In genomic region chr5:166961938-166962337, GRCh38 we compare ENCODE assay signal across 26 cellular contexts. TPM values are rescaled to one million over a fixed set of nuclear protein-coding genes. Genes with fewer than 3 reads are reported as not detected.
"Had no signal": no experiment of that assay in that cellular context is flagged by ENCODE, and none has a peak within 500 bp of the region (broad histone marks: within the 10 kb centered on the region; RNA-seq: fewer than 3 reads in every experiment).

No MANE protein-coding gene starts in this region.

- H3K27me3 ChIP-seq: body of pancreas, esophagus muscularis mucosa, foreskin keratinocyte, heart right ventricle, thyroid gland, upper lobe of left lung had no signal

- H3K36me3 ChIP-seq: esophagus muscularis mucosa, heart right ventricle, thyroid gland, upper lobe of left lung had no signal

- H3K4me3 Mint-ChIP-seq: activated B cell treated with CpG ODN at 0.5 μM for 24 hours; activated CD4-positive, alpha-beta T cell treated with anti-CD3 and anti-CD28 coated beads for 36 hours; activated CD8-positive, alpha-beta memory T cell treated with anti-CD3 and anti-CD28 coated beads, Interleukin-2, amount 10 ng/mL, durations not matched to agents 7 days and 5 days; activated CD8-positive, alpha-beta T cell treated with anti-CD3 and anti-CD28 coated beads, Interleukin-2, amount 10 ng/mL, durations not matched to agents 7 days and 5 days; natural killer cell; stimulated activated memory B cell treated with anti-CD40 and anti-IgM and Interleukin-4, amounts not matched to agents 10 μg/mL and 1 μg/mL and 100 μg/mL, for 72 hours; stimulated activated naive CD8-positive, alpha-beta T cell treated with anti-CD3 and anti-CD28 coated beads, Interleukin-15, amount 100 ng/mL, for 72 hours; T-helper 2 cell treated with Interferon-gamma antibody and Interleukin-4, amounts not matched to agents 5 μg/mL and 100 μg/mL, for 36 hours had no signal

- H3K9me3 Mint-ChIP-seq: activated B cell treated with CpG ODN at 0.5 μM for 24 hours had no signal

- DNase-seq: activated B cell treated with CpG ODN at 0.5 μM for 24 hours; activated CD4-positive, alpha-beta T cell treated with anti-CD3 and anti-CD28 coated beads for 36 hours; activated CD8-positive, alpha-beta memory T cell treated with anti-CD3 and anti-CD28 coated beads, Interleukin-2, amount 10 ng/mL, durations not matched to agents 7 days and 5 days; activated CD8-positive, alpha-beta T cell treated with anti-CD3 and anti-CD28 coated beads, Interleukin-2, amount 10 ng/mL, durations not matched to agents 7 days and 5 days; activated naive CD4-positive, alpha-beta T cell; activated T-cell treated with anti-CD3 and anti-CD28 coated beads, Interleukin-2, amount 50 U/mL, for 48 hours; anterior cingulate cortex; body of pancreas; islet precursor cell; natural killer cell; posterior cingulate gyrus; small intestine; stimulated activated CD4-positive, alpha-beta T cell treated with anti-CD3 and anti-CD28 coated beads, Interleukin-1b, Interleukin-23, amount 100 ng/mL, for 48 hours; stimulated activated CD4-positive, alpha-beta T cell treated with anti-CD3 and anti-CD28 coated beads, Interleukin-4, amount 100 ng/mL, for 4 hours; stimulated activated CD8-positive, alpha-beta memory T cell treated with anti-CD3 and anti-CD28 coated beads, Interleukin-4, amount 100 ng/mL, for 48 hours; stimulated activated naive CD8-positive, alpha-beta T cell treated with anti-CD3 and anti-CD28 coated beads, Interleukin-15, amount 100 ng/mL, for 72 hours; T-helper 1 cell; thyroid gland; upper lobe of left lung had no signal

- H3K27ac ChIP-seq: body of pancreas, esophagus muscularis mucosa, foreskin keratinocyte, thyroid gland, upper lobe of left lung had no signal

- H3K27ac Mint-ChIP-seq: activated B cell treated with CpG ODN at 0.5 μM for 24 hours; activated CD4-positive, alpha-beta T cell treated with anti-CD3 and anti-CD28 coated beads for 36 hours; activated CD8-positive, alpha-beta memory T cell treated with anti-CD3 and anti-CD28 coated beads, Interleukin-2, amount 10 ng/mL, durations not matched to agents 7 days and 5 days; activated CD8-positive, alpha-beta T cell treated with anti-CD3 and anti-CD28 coated beads, Interleukin-2, amount 10 ng/mL, durations not matched to agents 7 days and 5 days; activated naive CD4-positive, alpha-beta T cell treated with anti-CD3 and anti-CD28 coated beads, Interleukin-2, amount 50 U/mL, for 72 hours; activated T-helper 2 cell treated with anti-CD3 and anti-CD28 coated beads, Interferon-gamma antibody, Interleukin-2, Interleukin-4, amounts not matched to agents 10 μg/mL and 5 μg/mL and 100 μg/mL, durations not matched to agents 14 hours and 24 hours and 36 hours; natural killer cell; stimulated activated memory B cell treated with anti-CD40 and anti-IgM and Interleukin-4, amounts not matched to agents 10 μg/mL and 1 μg/mL and 100 μg/mL, for 72 hours; stimulated activated naive CD8-positive, alpha-beta T cell treated with anti-CD3 and anti-CD28 coated beads, Interleukin-15, amount 100 ng/mL, for 72 hours; T-helper 2 cell treated with Interferon-gamma antibody and Interleukin-4, amounts not matched to agents 5 μg/mL and 100 μg/mL, for 36 hours had no signal

- H3K4me3 ChIP-seq: body of pancreas, esophagus muscularis mucosa, heart right ventricle, thyroid gland, upper lobe of left lung had no signal

- H3K27me3 Mint-ChIP-seq: activated B cell treated with CpG ODN at 0.5 μM for 24 hours; activated CD4-positive, alpha-beta T cell treated with anti-CD3 and anti-CD28 coated beads for 36 hours; activated CD8-positive, alpha-beta memory T cell treated with anti-CD3 and anti-CD28 coated beads, Interleukin-2, amount 10 ng/mL, durations not matched to agents 7 days and 5 days; stimulated activated memory B cell treated with anti-CD40 and anti-IgM and Interleukin-4, amounts not matched to agents 10 μg/mL and 1 μg/mL and 100 μg/mL, for 72 hours; stimulated activated naive CD8-positive, alpha-beta T cell treated with anti-CD3 and anti-CD28 coated beads, Interleukin-15, amount 100 ng/mL, for 72 hours had no signal

- H3K4me1 ChIP-seq: foreskin keratinocyte, thyroid gland, upper lobe of left lung had no signal

- H3K36me3 Mint-ChIP-seq: activated CD8-positive, alpha-beta memory T cell treated with anti-CD3 and anti-CD28 coated beads, Interleukin-2, amount 10 ng/mL, durations not matched to agents 7 days and 5 days; natural killer cell; stimulated activated memory B cell treated with anti-CD40 and anti-IgM and Interleukin-4, amounts not matched to agents 10 μg/mL and 1 μg/mL and 100 μg/mL, for 72 hours had no signal

- H3K4me1 Mint-ChIP-seq: activated B cell treated with CpG ODN at 0.5 μM for 24 hours; activated CD4-positive, alpha-beta T cell treated with anti-CD3 and anti-CD28 coated beads for 36 hours; activated CD8-positive, alpha-beta memory T cell treated with anti-CD3 and anti-CD28 coated beads, Interleukin-2, amount 10 ng/mL, durations not matched to agents 7 days and 5 days; natural killer cell; stimulated activated memory B cell treated with anti-CD40 and anti-IgM and Interleukin-4, amounts not matched to agents 10 μg/mL and 1 μg/mL and 100 μg/mL, for 72 hours; stimulated activated naive CD8-positive, alpha-beta T cell treated with anti-CD3 and anti-CD28 coated beads, Interleukin-15, amount 100 ng/mL, for 72 hours had no signal

- H3K9me3 ChIP-seq: body of pancreas, thyroid gland, upper lobe of left lung had no signal

RNA-seq across cellular contexts. Expression of gene TENM2, which starts 16.9 kb away (rescaled TPM):
- total RNA-seq: activated B cell treated with CpG ODN at 0.5 μM for 24 hours; activated CD8-positive, alpha-beta memory T cell treated with anti-CD3 and anti-CD28 coated beads, Interleukin-2, amount 10 ng/mL, durations not matched to agents 7 days and 5 days; activated CD8-positive, alpha-beta T cell treated with anti-CD3 and anti-CD28 coated beads, Interleukin-2, amount 10 ng/mL, durations not matched to agents 7 days and 5 days; activated T-helper 2 cell treated with anti-CD3 and anti-CD28 coated beads, Interferon-gamma antibody, Interleukin-2, Interleukin-4, amounts not matched to agents 10 μg/mL and 5 μg/mL and 100 μg/mL, durations not matched to agents 14 hours and 24 hours and 36 hours; natural killer cell had no signal
